Comparison of ENCODE assay signal across 12 cellular contexts in genomic region chr1:11792106-11792505, GRCh38. TPM values are rescaled to one million over a fixed set of nuclear protein-coding genes. Genes with fewer than 3 reads are reported as not detected.
DNase-seq lines count a peak whose midpoint lies in the region; ATAC-seq and TF ChIP-seq lines count a peak whose summit lies in the region.
"Had no signal": no experiment of that assay in that cellular context is flagged by ENCODE, and none has a peak within 500 bp of the region (broad histone marks: within the 10 kb centered on the region; RNA-seq: fewer than 3 reads in every experiment).

No MANE protein-coding gene starts in this region.

- H3K9me3 ChIP-seq in upper lobe of left lung, result no peaks in the 10 kb centered on the region
- H3K9me3 ChIP-seq: pancreas had no signal

- H3K27ac ChIP-seq in upper lobe of left lung, result peak overlapping the region; percentile 88 to 99 (median 94)

- peak in 1 of 4 donors; percentile 39 for TF ChIP-seq POLR2A in upper lobe of left lung (IDR thresholded peaks at IDR 0.05)

- TF ChIP-seq EP300 in upper lobe of left lung (IDR thresholded peaks at IDR 0.05), result peak in 1 of 4 donors; percentile 22

- TF ChIP-seq CTCF in fibroblast of villous mesenchyme (IDR thresholded peaks at IDR 0.05; ENCODE audit: insufficient read depth, low read depth, low read length) (no peak), nephron progenitor cell (IDR thresholded peaks at IDR 0.05) (no peak), upper lobe of left lung (IDR thresholded peaks at IDR 0.05) (no peak), progenitor cell of endocrine pancreas (IDR thresholded peaks at IDR 0.05; ENCODE audit: unreplicated experiment) (no peak)

- H3K36me3 ChIP-seq in upper lobe of left lung, result peaks cover 26 to 68% (median 44%) of the 10 kb centered on the region in 4 donors

- H3K4me3 ChIP-seq in fibroblast of villous mesenchyme (ENCODE audit: low read depth, low read length) (no peak overlapping the region), upper lobe of left lung (no peak overlapping the region)
- H3K4me3 ChIP-seq: pancreas had no signal

- H3K27me3 Mint-ChIP-seq in activated T-helper 17 cell treated with anti-CD3 and anti-CD28 coated beads, Interleukin-2, amount 50 U/mL, for 72 hours, result no peaks in the 10 kb centered on the region
- H3K27me3 Mint-ChIP-seq in nephron progenitor cell (ENCODE audit: low read depth, poor library complexity) (no peaks in the 10 kb centered on the region), progenitor cell of endocrine pancreas (no peaks in the 10 kb centered on the region)

- peak overlapping the region; percentile 81 for H3K27ac Mint-ChIP-seq in activated T-helper 17 cell treated with anti-CD3 and anti-CD28 coated beads, Interleukin-2, amount 50 U/mL, for 72 hours
- H3K27ac Mint-ChIP-seq in nephron progenitor cell (peak overlapping the region; percentile 15), progenitor cell of endocrine pancreas (no peak overlapping the region)

- ATAC-seq in activated T-helper 17 cell treated with anti-CD3 and anti-CD28 coated beads, Interleukin-2, amount 50 U/mL, for 72 hours (replicated peaks), result no peak
- ATAC-seq in upper lobe of left lung (ENCODE audit: low FRiP score in 2 of 2) (no peak), sciatic nerve (no peak)
- ATAC-seq: Panc1, pancreas had no signal

- no peaks in the 10 kb centered on the region for H3K9me3 Mint-ChIP-seq in activated T-helper 17 cell treated with anti-CD3 and anti-CD28 coated beads, Interleukin-2, amount 50 U/mL, for 72 hours
- H3K9me3 Mint-ChIP-seq in nephron progenitor cell, result no peaks in the 10 kb centered on the region
- no peaks in the 10 kb centered on the region for H3K9me3 Mint-ChIP-seq in progenitor cell of endocrine pancreas (ENCODE audit: low read depth)

- peaks cover 34% of the 10 kb centered on the region for H3K36me3 Mint-ChIP-seq in activated T-helper 17 cell treated with anti-CD3 and anti-CD28 coated beads, Interleukin-2, amount 50 U/mL, for 72 hours (ENCODE audit: low read depth)
- H3K36me3 Mint-ChIP-seq in nephron progenitor cell (ENCODE audit: low read depth) (peaks cover 43% of the 10 kb centered on the region), progenitor cell of endocrine pancreas (ENCODE audit: insufficient read depth) (peaks cover 15% of the 10 kb centered on the region)

- WGBS in upper lobe of left lung, 2 donors, result 67 to 84% methylated on average over 11 of the region's 11 CpGs

- H3K4me3 Mint-ChIP-seq in activated T-helper 17 cell treated with anti-CD3 and anti-CD28 coated beads, Interleukin-2, amount 50 U/mL, for 72 hours, result no peak overlapping the region
- H3K4me3 Mint-ChIP-seq in nephron progenitor cell, result no peak overlapping the region
- no peak overlapping the region for H3K4me3 Mint-ChIP-seq in progenitor cell of endocrine pancreas (ENCODE audit: low read depth)

- H3K4me1 Mint-ChIP-seq in activated T-helper 17 cell treated with anti-CD3 and anti-CD28 coated beads, Interleukin-2, amount 50 U/mL, for 72 hours, result no peaks in the 10 kb centered on the region
- H3K4me1 Mint-ChIP-seq in nephron progenitor cell, result peaks cover 64% of the 10 kb centered on the region
- H3K4me1 Mint-ChIP-seq in progenitor cell of endocrine pancreas (ENCODE audit: low read depth), result peaks cover 5% of the 10 kb centered on the region

- intact Hi-C loops in sciatic nerve (cut with DNase I), result no loop called here

- H3K4me1 ChIP-seq in upper lobe of left lung, result peaks cover 57 to 65% (median 61%) of the 10 kb centered on the region in 4 donors

- no peaks in the 10 kb centered on the region for H3K27me3 ChIP-seq in upper lobe of left lung
- H3K27me3 ChIP-seq: pancreas had no signal

- DNase-seq in fibroblast of villous mesenchyme (ENCODE audit: low read depth), result peak; percentile 37
- DNase-seq in nephron progenitor cell, result no peak
- peak in 1 of 2 donors; percentile 88 for DNase-seq in upper lobe of left lung
- no peak for DNase-seq in sciatic nerve (ENCODE audit: low spot score)
- DNase-seq in NCI-H146 treated with DMSO at 0.1 percent for 48 hours (lab: John Stamatoyannopoulos, UW; ENCODE audit: unreplicated experiment), result no peak
- DNase-seq in progenitor cell of endocrine pancreas (ENCODE audit: low spot score, unreplicated experiment), result no peak
- DNase-seq: activated effector memory CD4-positive, alpha-beta T cell treated with Interleukin-2 at 50 U/mL for 16 hours; DMS79; NCI-H1436 treated with DMSO at 0.1 percent for 48 hours had no signal

RNA-seq across cellular contexts. Expression of gene MTHFR, which starts 13.7 kb away (rescaled TPM):
- 10 to 100 TPM; 13.3 to 16.2 TPM for total RNA-seq in activated T-helper 17 cell treated with anti-CD3 and anti-CD28 coated beads, Interleukin-2, amount 50 U/mL, for 72 hours
- total RNA-seq in fibroblast of villous mesenchyme (21.6 and 23.5 TPM in 2 replicates), upper lobe of left lung (100 to 1,000 TPM in 2 of 6 donors, 10 to 100 TPM in 4; 51.5 to 163 (median 58.2) TPM), sciatic nerve (78.3 TPM), progenitor cell of endocrine pancreas (28.6 and 29.2 TPM in 2 replicates)

RNA-seq across cellular contexts. Expression of gene CLCN6, which starts 13.9 kb away (rescaled TPM):
- 10 to 100 TPM; 11.3 to 18.2 TPM for total RNA-seq in activated T-helper 17 cell treated with anti-CD3 and anti-CD28 coated beads, Interleukin-2, amount 50 U/mL, for 72 hours
- total RNA-seq in fibroblast of villous mesenchyme, result 18.6 and 19.0 TPM in 2 replicates
- total RNA-seq in upper lobe of left lung, result 10 to 100 TPM; 21.6 to 96.4 (median 33.0) TPM
- 48.4 TPM for total RNA-seq in sciatic nerve
- 44.1 and 44.3 TPM in 2 replicates for total RNA-seq in progenitor cell of endocrine pancreas

RNA-seq across cellular contexts. Expression of gene C1orf167, which starts 30.1 kb away (rescaled TPM):
- not detected for total RNA-seq in activated T-helper 17 cell treated with anti-CD3 and anti-CD28 coated beads, Interleukin-2, amount 50 U/mL, for 72 hours
- total RNA-seq in fibroblast of villous mesenchyme (under 0.01 TPM in 1 of 2 replicates, not detected in the other), upper lobe of left lung (10 to 100 TPM in 2 of 6 donors, 1 to 10 TPM in 4; 1.0 to 14.3 (median 8.8) TPM), sciatic nerve (4.1 TPM), progenitor cell of endocrine pancreas (0.67 TPM in 1 of 2 replicates, not detected in the other)

RNA-seq across cellular contexts. Expression of gene NPPA, which starts 55.5 kb away (rescaled TPM):
- total RNA-seq in activated T-helper 17 cell treated with anti-CD3 and anti-CD28 coated beads, Interleukin-2, amount 50 U/mL, for 72 hours, result not detected
- total RNA-seq in fibroblast of villous mesenchyme, result 0.32 TPM in 1 of 2 replicates, not detected in the other
- total RNA-seq in upper lobe of left lung, result 1 to 10 TPM in 1 of 6 donors, not detected in 5; 3.1 TPM
- 0.45 TPM for total RNA-seq in sciatic nerve
- total RNA-seq in progenitor cell of endocrine pancreas, result not detected in 2 replicates

RNA-seq across cellular contexts. Expression of gene AGTRAP, which starts 56.2 kb away (rescaled TPM):
- total RNA-seq in activated T-helper 17 cell treated with anti-CD3 and anti-CD28 coated beads, Interleukin-2, amount 50 U/mL, for 72 hours, result 10 to 100 TPM in 1 of 2 donors, 1 to 10 TPM in 1; 7.5 to 14.3 TPM
- total RNA-seq in fibroblast of villous mesenchyme (38.9 and 41.9 TPM in 2 replicates), upper lobe of left lung (10 to 100 TPM; 52.2 to 80.1 (median 68.7) TPM), sciatic nerve (32.8 TPM), progenitor cell of endocrine pancreas (34.2 and 35.4 TPM in 2 replicates)
